In genomic region chr5:119388619-119389190, GRCh38 we compare ENCODE assay signal across 1 cellular context.
TF ChIP-seq lines count a peak whose summit lies in the region.

No MANE protein-coding gene starts in this region.

TF ChIP-seq in GM12878, 131 proteins besides CTCF, POLR2A, EP300 and RAD21 (continued from another document):
- TF ChIP-seq CEBPB (IDR thresholded peaks at IDR 0.05; ENCODE audit: borderline replicate concordance in 1 of 2, low read depth in 2 of 2, low read length in 2 of 2) = no peak
- TF ChIP-seq ELK1 (IDR thresholded peaks at IDR 0.05; ENCODE audit: low read depth, low read length) = no peak
- no peak for TF ChIP-seq NBN (IDR thresholded peaks at IDR 0.05)
- no peak for TF ChIP-seq SPI1 (IDR thresholded peaks at IDR 0.05; ENCODE audit: borderline replicate concordance, insufficient read depth, low read depth, low read length)
- TF ChIP-seq NR2F1 (conservative IDR thresholded peaks at IDR 0.05) = no peak
- TF ChIP-seq MEF2B (IDR thresholded peaks at IDR 0.05; ENCODE audit: partially characterized antibody, poor library complexity, severe bottlenecking) = no peak
- TF ChIP-seq GABPA (IDR thresholded peaks at IDR 0.05; ENCODE audit: low read depth) = no peak
- TF ChIP-seq CBX5 (IDR thresholded peaks at IDR 0.05; ENCODE audit: low read depth) = no peak
- TF ChIP-seq ZNF622 (IDR thresholded peaks at IDR 0.05) = no peak
- TF ChIP-seq NR2C1 (IDR thresholded peaks at IDR 0.05) = no peak
- TF ChIP-seq MAX (IDR thresholded peaks at IDR 0.05; ENCODE audit: low read depth, low read length) = no peak
- TF ChIP-seq TCF3 (IDR thresholded peaks at IDR 0.05; ENCODE audit: borderline replicate concordance, insufficient read depth, low read depth, low read length) = no peak
- no peak for TF ChIP-seq ZBTB4 (CRISPR knock-in tag; IDR thresholded peaks at IDR 0.05)
- no peak for TF ChIP-seq MEF2A (IDR thresholded peaks at IDR 0.05; ENCODE audit: insufficient read depth, low read depth, low read length)
- no peak for TF ChIP-seq BCLAF1 (IDR thresholded peaks at IDR 0.05)
